21 cellular contexts compared by ENCODE assay signal in genomic region chr7:95899919-95900513, GRCh38.
DNase-seq lines count a peak whose midpoint lies in the region; ATAC-seq and TF ChIP-seq lines count a peak whose summit lies in the region.
"Had no signal": no experiment of that assay in that cellular context is flagged by ENCODE, and none has a peak within 500 bp of the region (broad histone marks: within the 10 kb centered on the region; RNA-seq: fewer than 3 reads in every experiment).

No MANE protein-coding gene starts in this region.

- H3K27me3 Mint-ChIP-seq in WTC11 (ENCODE audit: low read depth) (no peaks in the 10 kb centered on the region), neural crest cell (ENCODE audit: low read depth) (peaks cover 41% of the 10 kb centered on the region)
- H3K27me3 Mint-ChIP-seq in activated T-cell treated with anti-CD3 and anti-CD28 coated beads, Interleukin-2, amount 50 U/mL, for 24 hours = peaks cover 5% of the 10 kb centered on the region

- no peak overlapping the region for H3K27ac Mint-ChIP-seq in WTC11
- peak overlapping the region; percentile 60 for H3K27ac Mint-ChIP-seq in neural crest cell (ENCODE audit: unreplicated experiment)
- no peak overlapping the region for H3K27ac Mint-ChIP-seq in activated T-cell treated with anti-CD3 and anti-CD28 coated beads, Interleukin-2, amount 50 U/mL, for 24 hours
- H3K27ac Mint-ChIP-seq: activated naive CD8-positive, alpha-beta T cell treated with anti-CD3 and anti-CD28 coated beads, Interleukin-2, amount 50 U/mL, for 24 hours; B cell; effector memory CD8-positive, alpha-beta T cell; immature natural killer cell; stimulated activated effector memory CD8-positive, alpha-beta T cell treated with anti-CD3 and anti-CD28 coated beads, Interleukin-12 subunit alpha, Interleukin-12 subunit beta, amount 100 ng/mL, for 72 hours; T-helper 1 cell treated with Interleukin-12 subunit alpha and Interleukin-12 subunit beta and Interleukin-4 antibody, amounts not matched to agents 30 μg/mL and 1 μg/mL, for 36 hours had no signal

- DNase-seq in ELF-1 (ENCODE audit: low read depth, low spot score) (peak; percentile 16), NB4 (ENCODE audit: low read depth) (peak; percentile 71), WTC11 (ENCODE audit: low spot score) (peak; percentile 52), neural crest cell (ENCODE audit: low read depth, low spot score) (no peak), midbrain (lab: John Stamatoyannopoulos, UW) (no peak), spleen (no peak)
- DNase-seq in activated T-cell treated with anti-CD3 and anti-CD28 coated beads, Interleukin-2, amount 50 U/mL, for 24 hours = no peak
- DNase-seq: activated CD4-positive, alpha-beta T cell treated with anti-CD3 and anti-CD28 coated beads for 1 hour; activated naive CD8-positive, alpha-beta T cell treated with anti-CD3 and anti-CD28 coated beads, Interleukin-2, amount 50 U/mL, for 24 hours; activated T-cell treated with anti-CD3 and anti-CD28 coated beads for 4 hours; DND-41; effector memory CD8-positive, alpha-beta T cell; immature natural killer cell; NCI-H1436; NCI-H446; occipital lobe; trophoblast cell had no signal

- POLR2A ChIA-PET in WTC11 (lab: Charles Lee) = no interaction called here

- intact Hi-C loops in spleen (cut with DNase I; ENCODE audit: low total_unique reads) = no loop called here

- H3K4me3 ChIP-seq in NB4 (ENCODE audit: low read depth, low read length) = no peak overlapping the region
- H3K4me3 ChIP-seq in spleen = no peak overlapping the region

- 39 to 66% (median 57%) methylated on average over 5 of the region's 5 CpGs for WGBS in spleen, 5 donors

- H3K4me3 Mint-ChIP-seq in WTC11 (no peak overlapping the region), neural crest cell (no peak overlapping the region)
- no peak overlapping the region for H3K4me3 Mint-ChIP-seq in activated T-cell treated with anti-CD3 and anti-CD28 coated beads, Interleukin-2, amount 50 U/mL, for 24 hours
- H3K4me3 Mint-ChIP-seq: activated naive CD8-positive, alpha-beta T cell treated with anti-CD3 and anti-CD28 coated beads, Interleukin-2, amount 50 U/mL, for 24 hours; B cell; effector memory CD8-positive, alpha-beta T cell; immature natural killer cell; stimulated activated effector memory CD8-positive, alpha-beta T cell treated with anti-CD3 and anti-CD28 coated beads, Interleukin-12 subunit alpha, Interleukin-12 subunit beta, amount 100 ng/mL, for 72 hours; T-helper 1 cell treated with Interleukin-12 subunit alpha and Interleukin-12 subunit beta and Interleukin-4 antibody, amounts not matched to agents 30 μg/mL and 1 μg/mL, for 36 hours had no signal

- TF ChIP-seq CTCF in NB4 (IDR thresholded peaks at IDR 0.05; ENCODE audit: low read depth, low read length) (peak; percentile 44), WTC11 (IDR thresholded peaks at IDR 0.05) (no peak), neural crest cell (conservative IDR thresholded peaks at IDR 0.05) (no peak), spleen (IDR thresholded peaks at IDR 0.05 in 8 of 11, conservative IDR thresholded peaks at IDR 0.05 in 3 of 11) (no peak)

- H3K27me3 ChIP-seq in spleen (replicated peaks in 1 of 7) = peaks cover 0 to 6% (median 0%) of the 10 kb centered on the region in 7 donors

- peaks cover 16% of the 10 kb centered on the region for H3K4me1 Mint-ChIP-seq in WTC11
- no peaks in the 10 kb centered on the region for H3K4me1 Mint-ChIP-seq in neural crest cell
- H3K4me1 Mint-ChIP-seq in activated T-cell treated with anti-CD3 and anti-CD28 coated beads, Interleukin-2, amount 50 U/mL, for 24 hours (ENCODE audit: low read depth) = no peaks in the 10 kb centered on the region
- H3K4me1 Mint-ChIP-seq: activated naive CD8-positive, alpha-beta T cell treated with anti-CD3 and anti-CD28 coated beads, Interleukin-2, amount 50 U/mL, for 24 hours; B cell; immature natural killer cell; stimulated activated effector memory CD8-positive, alpha-beta T cell treated with anti-CD3 and anti-CD28 coated beads, Interleukin-12 subunit alpha, Interleukin-12 subunit beta, amount 100 ng/mL, for 72 hours had no signal

- no peaks in the 10 kb centered on the region for H3K9me3 Mint-ChIP-seq in WTC11
- H3K9me3 Mint-ChIP-seq in neural crest cell = no peaks in the 10 kb centered on the region
- H3K9me3 Mint-ChIP-seq in activated T-cell treated with anti-CD3 and anti-CD28 coated beads, Interleukin-2, amount 50 U/mL, for 24 hours = no peaks in the 10 kb centered on the region
- H3K9me3 Mint-ChIP-seq: activated naive CD8-positive, alpha-beta T cell treated with anti-CD3 and anti-CD28 coated beads, Interleukin-2, amount 50 U/mL, for 24 hours; effector memory CD8-positive, alpha-beta T cell; stimulated activated effector memory CD8-positive, alpha-beta T cell treated with anti-CD3 and anti-CD28 coated beads, Interleukin-12 subunit alpha, Interleukin-12 subunit beta, amount 100 ng/mL, for 72 hours; T-helper 1 cell treated with Interleukin-12 subunit alpha and Interleukin-12 subunit beta and Interleukin-4 antibody, amounts not matched to agents 30 μg/mL and 1 μg/mL, for 36 hours had no signal

- peak; percentile 99 for ATAC-seq in WTC11
- ATAC-seq in HG02981 (IDR thresholded peaks at IDR 0.05; ENCODE audit: unreplicated experiment) = no peak
- ATAC-seq: activated naive CD8-positive, alpha-beta T cell treated with anti-CD3 and anti-CD28 coated beads, Interleukin-2, amount 50 U/mL, for 24 hours; effector memory CD8-positive, alpha-beta T cell; stimulated activated effector memory CD8-positive, alpha-beta T cell treated with anti-CD3 and anti-CD28 coated beads, Interleukin-12 subunit alpha, Interleukin-12 subunit beta, amount 100 ng/mL, for 72 hours had no signal

- no peaks in the 10 kb centered on the region for H3K36me3 ChIP-seq in spleen

- CTCF ChIA-PET in WTC11 (lab: Charles Lee) = interaction anchor here (0.5 to 1.7 kb wide), 10 partner anchors 13 to 1128 kb away, joined by 3 to 7 read pairs (median 4); no protein-coding TSS in a partner anchor

- peaks cover 0 to 6% (median 0%) of the 10 kb centered on the region in 6 donors for H3K4me1 ChIP-seq in spleen

- TF ChIP-seq POLR2A in NB4 (IDR thresholded peaks at IDR 0.05; ENCODE audit: extremely low read depth, insufficient read length) (no peak), spleen (IDR thresholded peaks at IDR 0.05) (no peak)

- no peaks in the 10 kb centered on the region for H3K9me3 ChIP-seq in spleen

- no peaks in the 10 kb centered on the region for H3K36me3 Mint-ChIP-seq in WTC11
- H3K36me3 Mint-ChIP-seq in neural crest cell (ENCODE audit: low read depth) = no peaks in the 10 kb centered on the region
- no peaks in the 10 kb centered on the region for H3K36me3 Mint-ChIP-seq in activated T-cell treated with anti-CD3 and anti-CD28 coated beads, Interleukin-2, amount 50 U/mL, for 24 hours (ENCODE audit: low read depth)
- H3K36me3 Mint-ChIP-seq: immature natural killer cell; stimulated activated effector memory CD8-positive, alpha-beta T cell treated with anti-CD3 and anti-CD28 coated beads, Interleukin-12 subunit alpha, Interleukin-12 subunit beta, amount 100 ng/mL, for 72 hours had no signal

- H3K27ac ChIP-seq in spleen = no peak overlapping the region

TF ChIP-seq in WTC11, 78 proteins besides CTCF, POLR2A, EP300 and RAD21 (continues in another document):
- TF ChIP-seq ZNF425 (CRISPR knock-in tag; conservative IDR thresholded peaks at IDR 0.05) (no peak), NR2C2 (CRISPR knock-in tag; IDR thresholded peaks at IDR 0.05) (no peak), RORB (CRISPR knock-in tag; IDR thresholded peaks at IDR 0.05) (no peak), NR3C1 (CRISPR knock-in tag; conservative IDR thresholded peaks at IDR 0.05; ENCODE audit: low read depth) (no peak), CDX4 (CRISPR knock-in tag; IDR thresholded peaks at IDR 0.05; ENCODE audit: borderline replicate concordance) (no peak), HMGXB4 (CRISPR knock-in tag; IDR thresholded peaks at IDR 0.05) (no peak), MXD4 (CRISPR knock-in tag; IDR thresholded peaks at IDR 0.05; ENCODE audit: borderline replicate concordance) (no peak), GRHL2 (CRISPR knock-in tag; IDR thresholded peaks at IDR 0.05; ENCODE audit: insufficient replicate concordance, severe bottlenecking) (no peak), CBFB (CRISPR knock-in tag; IDR thresholded peaks at IDR 0.05; ENCODE audit: low read depth) (no peak), ZNF416 (CRISPR knock-in tag; IDR thresholded peaks at IDR 0.05) (no peak)

Comparison
In these comparisons a context has a peak if more than half of its experiments do, and no peak if none do; other contexts are left out.
1. DNase-seq: peak in ELF-1 (single experiment), NB4 (single experiment) and WTC11 (single experiment); none in neural crest cell (single experiment), midbrain (single experiment), spleen (single experiment) and activated T-cell treated with anti-CD3 and anti-CD28 coated beads, Interleukin-2, amount 50 U/mL, for 24 hours (single experiment).